2 cellular contexts compared by ENCODE assay signal in genomic region chr12:123598522-123598921, GRCh38.
TF ChIP-seq lines count a peak whose summit lies in the region.

No MANE protein-coding gene starts in this region.

TF ChIP-seq in endothelial cell of umbilical vein, 7 proteins besides CTCF, POLR2A, EP300 and RAD21:
- TF ChIP-seq MYC (IDR thresholded peaks at IDR 0.05; ENCODE audit: low read depth, low read length) (no peak), JUN (IDR thresholded peaks at IDR 0.05; ENCODE audit: borderline replicate concordance, insufficient read depth, insufficient read length, low read depth) (no peak), POLR2AphosphoS5 (IDR thresholded peaks at IDR 0.05; ENCODE audit: insufficient read depth, low read depth, low read length) (no peak), GATA2 (IDR thresholded peaks at IDR 0.05; ENCODE audit: insufficient read depth, insufficient read length, low read depth, low read length) (no peak), FOS (IDR thresholded peaks at IDR 0.05; ENCODE audit: borderline replicate concordance, insufficient read depth, low read length) (no peak)
TF ChIP-seq in endothelial cell of umbilical vein: peak in this region for 0.

TF ChIP-seq in SK-N-SH, 30 proteins besides CTCF, POLR2A, EP300 and RAD21:
- TF ChIP-seq TEAD4 (IDR thresholded peaks at IDR 0.05; ENCODE audit: borderline replicate concordance, insufficient read depth) (no peak), FOSL2 (IDR thresholded peaks at IDR 0.05; ENCODE audit: borderline replicate concordance, low read depth) (no peak), RFX5 (IDR thresholded peaks at IDR 0.05; ENCODE audit: low read length) (no peak), TAF1 (IDR thresholded peaks at IDR 0.05; ENCODE audit: borderline replicate concordance, low read depth, low read length) (no peak), NFIC (IDR thresholded peaks at IDR 0.05; ENCODE audit: borderline replicate concordance) (no peak), REST (IDR thresholded peaks at IDR 0.05; ENCODE audit: low read depth, low read length) (no peak), CHD2 (IDR thresholded peaks at IDR 0.05; ENCODE audit: low read length, partially characterized antibody) (no peak), POLR2AphosphoS5 (IDR thresholded peaks at IDR 0.05; ENCODE audit: low read depth, low read length) (no peak), SIN3A (IDR thresholded peaks at IDR 0.05; ENCODE audit: borderline replicate concordance, low read depth, low read length) (no peak), YY1 (IDR thresholded peaks at IDR 0.05; ENCODE audit: low read depth) (no peak), FOXM1 (IDR thresholded peaks at IDR 0.05; ENCODE audit: low read depth) (no peak), TCF12 (IDR thresholded peaks at IDR 0.05) (no peak)
